8 cellular contexts compared by ENCODE assay signal in the genomic region with DNA sequence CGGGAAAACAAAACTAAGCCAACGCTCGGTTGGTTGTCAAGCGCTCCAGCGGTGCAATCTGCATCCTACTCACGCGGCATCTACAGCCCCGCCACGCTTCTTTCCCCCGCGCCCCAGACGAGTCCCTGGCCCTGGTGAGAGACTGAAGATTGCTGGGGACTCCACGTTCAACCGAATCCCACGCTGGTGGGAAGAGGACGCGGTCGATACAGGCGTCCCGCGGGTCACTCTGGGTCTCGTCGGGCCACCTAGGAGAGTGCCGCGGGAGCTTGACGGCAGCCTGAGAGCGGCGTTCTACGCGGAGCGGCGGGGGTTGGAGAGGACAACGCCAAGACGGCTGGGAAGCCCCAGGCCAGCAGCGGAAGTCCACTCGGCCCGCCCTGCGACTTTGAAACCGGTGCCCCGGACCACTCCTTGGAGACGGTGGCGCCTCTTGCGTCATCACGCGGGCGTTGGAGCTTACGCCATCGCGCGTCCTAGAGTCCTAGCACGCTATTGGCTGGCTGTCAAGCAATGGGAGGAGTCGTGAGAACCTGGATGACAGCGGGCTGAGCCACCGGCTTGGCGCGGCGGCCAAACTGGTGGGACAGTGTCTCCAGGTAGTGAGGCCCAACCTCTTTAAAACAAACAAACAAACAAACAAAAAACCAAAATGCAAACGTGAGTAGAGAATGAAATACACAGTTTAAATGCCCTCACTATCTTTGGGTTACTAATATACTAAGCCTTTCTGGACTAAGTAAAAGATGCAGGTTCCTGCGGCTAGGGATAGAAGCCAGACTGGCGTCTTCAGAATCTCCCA. TPM values are rescaled to one million over a fixed set of nuclear protein-coding genes. Genes with fewer than 3 reads are reported as not detected.
DNase-seq lines count a peak whose midpoint lies in the region; ATAC-seq, FAIRE-seq and TF ChIP-seq lines count a peak whose summit lies in the region.

TSS of gene SCLT1 (minus strand) at position 367 of the 802 bp plus-strand sequence. CDS start 436 bp downstream, outside the sequence.

- H2AFZ ChIP-seq in Loucy (ENCODE audit: low read length), result peak within 1 kb of the TSS; percentile 99

- H3K4me1 ChIP-seq in Loucy (ENCODE audit: insufficient read depth, low read length, poor library complexity, severe bottlenecking), result peaks cover 48% of the 10 kb centered on the region

- no peaks in the 10 kb centered on the region for H3K36me3 ChIP-seq in Loucy (ENCODE audit: insufficient read depth, low read length)

- DNase-seq in EL, result peak; percentile 98
- DNase-seq in H54 (ENCODE audit: insufficient read length, low spot score), result peak; percentile 45
- DNase-seq in activated T-helper 9 cell treated with anti-CD3 and anti-CD28 coated beads, Interleukin-2, amount 50 U/mL, for 16 hours (ENCODE audit: low read depth), result peak; percentile 91
- DNase-seq in fibroblast of pulmonary artery (ENCODE audit: low read depth), result peak; percentile 99
- DNase-seq in natural killer cell treated with Interleukin-12 subunit alpha and Interleukin-12 subunit beta and Interleukin-15 and Interleukin-18, amount 100 ng/mL, for 72 hours (ENCODE audit: low spot score), result peak; percentile 99
- peak; percentile 97 for DNase-seq in stimulated activated naive CD8-positive, alpha-beta T cell treated with anti-CD3 and anti-CD28 coated beads, Interleukin-15, Interleukin-2, amounts not matched to agents 100 U/mL and 50 U/mL, for 24 hours

- H3K9ac ChIP-seq in Loucy (ENCODE audit: low read depth, low read length, poor library complexity, severe bottlenecking), result peak within 1 kb of the TSS; percentile 83

- H3K4me1 Mint-ChIP-seq in natural killer cell treated with Interleukin-12 subunit alpha and Interleukin-12 subunit beta and Interleukin-15 and Interleukin-18, amount 100 ng/mL, for 72 hours (ENCODE audit: low read depth in 2 of 2), result peaks cover 30 to 36% of the 10 kb centered on the region in 2 donors

- no peak within 1 kb of the TSS for H3K27ac Mint-ChIP-seq in natural killer cell treated with Interleukin-12 subunit alpha and Interleukin-12 subunit beta and Interleukin-15 and Interleukin-18, amount 100 ng/mL, for 72 hours

- peak; percentile 97 for ATAC-seq in natural killer cell treated with Interleukin-12 subunit alpha and Interleukin-12 subunit beta and Interleukin-15 and Interleukin-18, amount 100 ng/mL, for 72 hours
- peak; percentile 98 for ATAC-seq in stimulated activated naive CD8-positive, alpha-beta T cell treated with anti-CD3 and anti-CD28 coated beads, Interleukin-15, Interleukin-2, amounts not matched to agents 100 U/mL and 50 U/mL, for 24 hours

- no peaks in the 10 kb centered on the region for H3K27me3 ChIP-seq in Loucy (ENCODE audit: insufficient read depth, low read length, poor library complexity, severe bottlenecking)

- FAIRE-seq in H54 (lab: Jason Lieb, UNC), result peak; percentile 86

- no peak within 1 kb of the TSS for H3K4me3 Mint-ChIP-seq in natural killer cell treated with Interleukin-12 subunit alpha and Interleukin-12 subunit beta and Interleukin-15 and Interleukin-18, amount 100 ng/mL, for 72 hours

- H3K79me2 ChIP-seq in Loucy (ENCODE audit: insufficient read depth, low read length), result peaks cover 56% of the 10 kb centered on the region

- TF ChIP-seq CTCF in Loucy (conservative IDR thresholded peaks at IDR 0.05; ENCODE audit: low read length), result no peak
- no peak for TF ChIP-seq CTCF in fibroblast of pulmonary artery (IDR thresholded peaks at IDR 0.05; ENCODE audit: low read length, missing control alignments)

- H3K4me2 ChIP-seq in Loucy (ENCODE audit: low read depth, low read length, poor library complexity, severe bottlenecking), result peak within 1 kb of the TSS; percentile 91

- H3F3A ChIP-seq in Loucy (ENCODE audit: low read depth), result no peaks in the 10 kb centered on the region

- no peaks in the 10 kb centered on the region for H3K9me3 ChIP-seq in Loucy (ENCODE audit: insufficient read depth, low read depth, low read length)

- no peaks in the 10 kb centered on the region for H3K36me3 Mint-ChIP-seq in natural killer cell treated with Interleukin-12 subunit alpha and Interleukin-12 subunit beta and Interleukin-15 and Interleukin-18, amount 100 ng/mL, for 72 hours

- peak; percentile 88 for TF ChIP-seq POLR2A in H54 (IDR thresholded peaks at IDR 0.05; ENCODE audit: low read depth, low read length)
- peak; percentile 94 for TF ChIP-seq POLR2A in Raji (IDR thresholded peaks at IDR 0.05; ENCODE audit: insufficient read depth, low read depth, low read length)

- peak within 1 kb of the TSS; percentile 98 for H3K4me3 ChIP-seq in Loucy (ENCODE audit: low read length, poor library complexity, severe bottlenecking)
- peak within 1 kb of the TSS; percentile 80 for H3K4me3 ChIP-seq in fibroblast of pulmonary artery (replicated peaks; ENCODE audit: low read depth, low read length)

- peaks cover 27% of the 10 kb centered on the region for H4K20me1 ChIP-seq in Loucy (ENCODE audit: insufficient read depth, low read length, poor library complexity, severe bottlenecking)

- no peaks in the 10 kb centered on the region for H3K9me2 ChIP-seq in Loucy (replicated peaks; ENCODE audit: low read depth, low read length)

- no peaks in the 10 kb centered on the region for H3K27me3 Mint-ChIP-seq in natural killer cell treated with Interleukin-12 subunit alpha and Interleukin-12 subunit beta and Interleukin-15 and Interleukin-18, amount 100 ng/mL, for 72 hours

- no peaks in the 10 kb centered on the region for H3K9me3 Mint-ChIP-seq in natural killer cell treated with Interleukin-12 subunit alpha and Interleukin-12 subunit beta and Interleukin-15 and Interleukin-18, amount 100 ng/mL, for 72 hours

RNA-seq across cellular contexts. Expression of gene SCLT1, which starts in this region (rescaled TPM):
- 10 to 100 TPM; 29.6 to 38.0 TPM for total RNA-seq in natural killer cell treated with Interleukin-12 subunit alpha and Interleukin-12 subunit beta and Interleukin-15 and Interleukin-18, amount 100 ng/mL, for 72 hours

Comparison
In these comparisons a context has a peak if more than half of its experiments do, and no peak if none do; other contexts are left out.
1. Peak in every context shown above with its lines: DNase-seq, ATAC-seq and H3K4me3 ChIP-seq.
2. DNase-seq: peak in every context shown above with its lines; median percentile 99 in fibroblast of pulmonary artery; 99 in natural killer cell treated with Interleukin-12 subunit alpha and Interleukin-12 subunit beta and Interleukin-15 and Interleukin-18, amount 100 ng/mL, for 72 hours; 98 in EL; 97 in stimulated activated naive CD8-positive, alpha-beta T cell treated with anti-CD3 and anti-CD28 coated beads, Interleukin-15, Interleukin-2, amounts not matched to agents 100 U/mL and 50 U/mL, for 24 hours; 91 in activated T-helper 9 cell treated with anti-CD3 and anti-CD28 coated beads, Interleukin-2, amount 50 U/mL, for 16 hours; 45 in H54.